Comparison of ENCODE assay signal across 29 cellular contexts in the genomic region with DNA sequence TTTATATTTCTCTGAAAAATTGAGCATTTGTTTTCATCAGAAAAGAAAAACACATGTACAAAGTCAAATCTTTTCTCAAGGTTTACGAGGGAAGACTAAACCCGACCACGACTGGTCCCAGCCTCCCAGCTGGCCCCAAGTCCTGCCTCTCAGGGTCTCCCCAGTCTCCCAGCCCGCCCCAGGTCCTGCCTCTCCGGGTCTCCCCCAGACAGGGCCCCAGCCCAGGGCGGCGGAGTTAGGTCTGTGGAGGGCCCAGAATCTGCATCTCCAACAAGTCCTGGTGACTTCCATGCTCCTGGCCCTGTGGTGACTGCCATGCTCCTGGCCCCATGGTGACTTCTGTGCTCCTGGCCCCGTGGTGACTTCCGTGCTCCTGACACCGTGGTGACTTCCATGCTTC.
"Had no signal": no experiment of that assay in that cellular context is flagged by ENCODE, and none has a peak within 500 bp of the region (broad histone marks: within the 10 kb centered on the region; RNA-seq: fewer than 3 reads in every experiment).

No MANE protein-coding gene starts in this region.

- H3K4me3 ChIP-seq: ascending aorta, cardiac muscle cell had no signal

- ATAC-seq: activated CD8-positive, alpha-beta T cell treated with anti-CD3 and anti-CD28 coated beads for 36 hours; activated naive CD8-positive, alpha-beta T cell treated with anti-CD3 and anti-CD28 coated beads, Interleukin-2, amount 50 U/mL, for 24 hours; activated T-cell treated with anti-CD3 and anti-CD28 coated beads, Interleukin-2, amount 50 U/mL, for 4 hours; activated T-cell treated with anti-CD3 and anti-CD28 coated beads, Interleukin-2, amount 50 U/mL, for 72 hours; activated T-helper 17 cell treated with anti-CD3 and anti-CD28 coated beads, Interleukin-2, amount 50 U/mL, for 72 hours had no signal

- H3K9me3 ChIP-seq: ascending aorta had no signal

- H3K27ac ChIP-seq: ascending aorta, cardiac muscle cell, VCaP had no signal

- H3K27me3 ChIP-seq: ascending aorta, cardiac muscle cell had no signal

- H3K36me3 ChIP-seq: ascending aorta, cardiac muscle cell had no signal

- DNase-seq: activated B cell treated with CpG ODN at 0.5 μM for 24 hours; activated CD4-positive, alpha-beta memory T cell treated with anti-CD3 and anti-CD28 coated beads for 36 hours; activated CD4-positive, alpha-beta T cell treated with anti-CD3 and anti-CD28 coated beads for 4 hours; activated CD4-positive, alpha-beta T cell treated with anti-CD3 and anti-CD28 coated beads, Interleukin-2, amount 10 ng/mL, durations not matched to agents 24 days and 14 days; activated CD4-positive, alpha-beta T cell treated with anti-CD3 and anti-CD28 coated beads, Interleukin-2, amount 50 U/mL, for 1 hour; activated CD4-positive, alpha-beta T cell treated with anti-CD3 and anti-CD28 coated beads, Interleukin-2, amount 50 U/mL, for 4 hours; activated CD4-positive, CD25-positive, alpha-beta regulatory T cell treated with anti-CD3 and anti-CD28 coated beads, Interleukin-2, amount 50 U/mL, for 72 hours; activated CD8-positive, alpha-beta memory T cell treated with anti-CD3 and anti-CD28 coated beads, Interleukin-2, amount 50 U/mL, for 4 hours; activated CD8-positive, alpha-beta T cell treated with anti-CD3 and anti-CD28 coated beads for 36 hours; activated effector memory CD4-positive, alpha-beta T cell treated with anti-CD3 and anti-CD28 coated beads, Interleukin-2, amount 50 U/mL, for 16 hours; activated naive CD4-positive, alpha-beta T cell treated with anti-CD3 and anti-CD28 coated beads, Interleukin-2, amount 10 ng/mL, durations not matched to agents 7 days and 5 days; activated naive CD4-positive, alpha-beta T cell treated with Interleukin-2 at 50 U/mL for 16 hours; activated naive CD8-positive, alpha-beta T cell treated with anti-CD3 and anti-CD28 coated beads, Interleukin-2, amount 10 ng/mL, durations not matched to agents 7 days and 5 days; activated naive CD8-positive, alpha-beta T cell treated with anti-CD3 and anti-CD28 coated beads, Interleukin-2, amount 50 U/mL, for 24 hours; activated T-cell treated with anti-CD3 and anti-CD28 coated beads for 4 hours; activated T-cell treated with anti-CD3 and anti-CD28 coated beads, Interleukin-2, amount 50 U/mL, for 1 hour; activated T-cell treated with anti-CD3 and anti-CD28 coated beads, Interleukin-2, amount 50 U/mL, for 4 hours; activated T-cell treated with anti-CD3 and anti-CD28 coated beads, Interleukin-2, amount 50 U/mL, for 72 hours; amygdala; anterior cingulate cortex; caudate nucleus; cerebellar nuclear complex; T-helper 1 cell; T-helper 2 cell; T-helper 9 cell had no signal

- H3K4me1 ChIP-seq: ascending aorta had no signal
